In the genomic region with DNA sequence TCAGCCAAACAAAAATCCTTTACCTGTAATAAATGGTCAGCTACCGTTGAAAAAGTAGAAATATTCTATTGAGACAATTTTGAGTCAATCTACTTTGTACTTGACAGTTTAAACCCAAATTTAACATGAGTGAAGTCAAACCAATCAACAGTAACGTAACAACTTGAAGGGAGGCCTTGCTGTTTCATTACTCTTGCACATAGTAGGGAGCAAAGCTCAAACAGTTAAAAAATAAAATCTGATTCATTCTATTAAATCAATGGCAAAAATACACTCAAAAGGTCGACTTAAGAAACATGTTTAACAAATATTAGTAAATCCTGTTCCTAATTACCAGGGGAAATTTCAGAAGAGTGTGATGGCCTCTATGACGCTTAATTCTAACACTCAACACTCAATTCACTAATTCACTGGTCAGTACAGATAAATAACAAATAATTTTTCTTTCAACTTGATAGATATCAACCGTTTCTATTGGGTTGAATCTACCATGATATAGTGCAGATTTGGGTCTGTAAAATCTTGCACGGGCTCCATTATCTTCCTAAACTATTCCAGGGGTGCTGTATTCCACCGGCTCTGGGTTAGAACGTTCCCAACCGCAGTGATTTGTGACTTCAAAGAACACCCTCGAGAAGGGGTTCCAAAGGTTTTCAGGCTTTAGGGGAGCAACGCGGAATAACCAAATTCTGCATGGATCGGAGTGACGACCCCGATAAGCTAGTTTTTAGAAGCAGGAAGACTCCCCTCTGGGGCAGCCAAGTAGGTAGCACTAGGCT, we compare ENCODE assay signal across 8 cellular contexts. TPM values are rescaled to one million over a fixed set of nuclear protein-coding genes. Genes with fewer than 3 reads are reported as not detected.
DNase-seq lines count a peak whose midpoint lies in the region; ATAC-seq and TF ChIP-seq lines count a peak whose summit lies in the region.

No MANE protein-coding gene starts in this region.

- ATAC-seq in HG03442 (IDR thresholded peaks at IDR 0.05; ENCODE audit: unreplicated experiment) = no peak

- peak overlapping the region; percentile 79 for H3K4me3 Mint-ChIP-seq in T-helper 1 cell treated with Interleukin-12 subunit alpha and Interleukin-12 subunit beta and Interleukin-4 antibody, amounts not matched to agents 30 μg/mL and 1 μg/mL, for 36 hours
- H3K4me3 Mint-ChIP-seq in activated naive CD8-positive, alpha-beta T cell = peak overlapping the region; percentile 92

- no peaks in the 10 kb centered on the region for H3K36me3 ChIP-seq in suprapubic skin

- H3K27me3 ChIP-seq in layer of hippocampus (ENCODE audit: control insufficient read depth, insufficient read depth, low read length) = no peaks in the 10 kb centered on the region
- H3K27me3 ChIP-seq in suprapubic skin = no peaks in the 10 kb centered on the region

- H3K4me1 ChIP-seq in suprapubic skin = peaks cover 16% of the 10 kb centered on the region

- H3K9me3 ChIP-seq in suprapubic skin = no peaks in the 10 kb centered on the region

- no peak for TF ChIP-seq POLR2A in suprapubic skin (IDR thresholded peaks at IDR 0.05)

- no peak for TF ChIP-seq CTCF in suprapubic skin (IDR thresholded peaks at IDR 0.05)

- WGBS in suprapubic skin = 21% methylated on average over 15 of the region's 15 CpGs

- DNase-seq in T-helper 1 cell = no peak
- DNase-seq in suprapubic skin (ENCODE audit: low spot score in 2 of 2) = no peak
- DNase-seq in NOMO-1 treated with DMSO at 0.1 percent for 48 hours (lab: John Stamatoyannopoulos, UW; ENCODE audit: unreplicated experiment) = no peak
- DNase-seq in effector CD4-positive, alpha-beta T cell = no peak

- peaks cover 4% of the 10 kb centered on the region for H3K9me3 Mint-ChIP-seq in T-helper 1 cell treated with Interleukin-12 subunit alpha and Interleukin-12 subunit beta and Interleukin-4 antibody, amounts not matched to agents 30 μg/mL and 1 μg/mL, for 36 hours
- H3K9me3 Mint-ChIP-seq in activated naive CD8-positive, alpha-beta T cell (ENCODE audit: low read depth) = no peaks in the 10 kb centered on the region

- peaks cover 46% of the 10 kb centered on the region for H3K4me1 Mint-ChIP-seq in T-helper 1 cell treated with Interleukin-12 subunit alpha and Interleukin-12 subunit beta and Interleukin-4 antibody, amounts not matched to agents 30 μg/mL and 1 μg/mL, for 36 hours (ENCODE audit: low read depth)
- peaks cover 54% of the 10 kb centered on the region for H3K4me1 Mint-ChIP-seq in activated naive CD8-positive, alpha-beta T cell (ENCODE audit: low read depth)

- peak overlapping the region; percentile 79 for H3K27ac Mint-ChIP-seq in T-helper 1 cell treated with Interleukin-12 subunit alpha and Interleukin-12 subunit beta and Interleukin-4 antibody, amounts not matched to agents 30 μg/mL and 1 μg/mL, for 36 hours
- H3K27ac Mint-ChIP-seq in activated naive CD8-positive, alpha-beta T cell = peak overlapping the region; percentile 89

- H3K27ac ChIP-seq in layer of hippocampus (ENCODE audit: low read depth, low read length) = peak overlapping the region; percentile 83
- H3K27ac ChIP-seq in suprapubic skin = peak overlapping the region; percentile 98

- peak overlapping the region; percentile 86 for H3K4me3 ChIP-seq in suprapubic skin

- peaks cover 7% of the 10 kb centered on the region for H3K36me3 Mint-ChIP-seq in T-helper 1 cell treated with Interleukin-12 subunit alpha and Interleukin-12 subunit beta and Interleukin-4 antibody, amounts not matched to agents 30 μg/mL and 1 μg/mL, for 36 hours (ENCODE audit: low read depth)
- peaks cover 8% of the 10 kb centered on the region for H3K36me3 Mint-ChIP-seq in activated naive CD8-positive, alpha-beta T cell

- no peak for TF ChIP-seq EP300 in suprapubic skin (IDR thresholded peaks at IDR 0.05)

- peaks cover 9% of the 10 kb centered on the region for H3K27me3 Mint-ChIP-seq in T-helper 1 cell treated with Interleukin-12 subunit alpha and Interleukin-12 subunit beta and Interleukin-4 antibody, amounts not matched to agents 30 μg/mL and 1 μg/mL, for 36 hours (ENCODE audit: low read depth)
- no peaks in the 10 kb centered on the region for H3K27me3 Mint-ChIP-seq in activated naive CD8-positive, alpha-beta T cell

RNA-seq across cellular contexts. Expression of a gene that starts 1.4 kb away (rescaled TPM):
- 10 to 100 TPM; 21.1 to 78.2 (median 23.5) TPM for total RNA-seq in suprapubic skin
